In genomic region chr14:67187826-67188225, GRCh38 we compare ENCODE assay signal across 14 cellular contexts. TPM values are rescaled to one million over a fixed set of nuclear protein-coding genes. Genes with fewer than 3 reads are reported as not detected.
DNase-seq lines count a peak whose midpoint lies in the region; TF ChIP-seq lines count a peak whose summit lies in the region.
"Had no signal": no experiment of that assay in that cellular context is flagged by ENCODE, and none has a peak within 500 bp of the region (broad histone marks: within the 10 kb centered on the region; RNA-seq: fewer than 3 reads in every experiment).

No MANE protein-coding gene starts in this region.

- H3K4me3 ChIP-seq in cardiac fibroblast (replicated peaks in 1 of 2; ENCODE audit: low read depth in 2 of 2, low read length in 2 of 2) (no peak overlapping the region), retinal pigment epithelial cell (ENCODE audit: low read length) (no peak overlapping the region)
- H3K4me3 ChIP-seq: right atrium auricular region had no signal

- TF ChIP-seq CTCF in cardiac fibroblast (IDR thresholded peaks at IDR 0.05; ENCODE audit: low read depth, low read length) (no peak), retinal pigment epithelial cell (conservative IDR thresholded peaks at IDR 0.05; ENCODE audit: low read depth, low read length) (no peak)

- DNase-seq in H4 (ENCODE audit: low spot score) (peak; percentile 84), NCI-H226 (peak; percentile 93), cardiac fibroblast (ENCODE audit: low read depth in 2 of 2) (peak; percentile 32 to 69), retinal pigment epithelial cell (ENCODE audit: low read depth) (peak; percentile 92), NCI-H146 treated with DMSO at 0.1 percent for 48 hours (lab: John Stamatoyannopoulos, UW; ENCODE audit: unreplicated experiment) (no peak), foreskin melanocyte (no peak), C1 segment of cervical spinal cord (lab: John Stamatoyannopoulos, UW) (no peak), HuH-7.5 (ENCODE audit: low spot score) (no peak)
- DNase-seq: activated effector memory CD4-positive, alpha-beta T cell treated with Interleukin-2 at 50 U/mL for 16 hours; cortex of kidney; NCI-H2081; Right ventricle myocardium superior had no signal

RNA-seq across cellular contexts. Expression of gene GARIN2, which starts 1.4 kb away (rescaled TPM):
- not detected in 2 replicates for total RNA-seq in H4 (2014; rRNA removed; shearing (Covaris generic))
- total RNA-seq: mononuclear cell, right atrium auricular region had no signal

RNA-seq across cellular contexts. Expression of gene PALS1, which starts 53.4 kb away (rescaled TPM):
- total RNA-seq in H4 (2014; rRNA removed; shearing (Covaris generic)), result 20.4 and 24.2 TPM in 2 replicates

Comparison
In these comparisons a context has a peak if more than half of its experiments do, and no peak if none do; other contexts are left out.
1. DNase-seq: peak in H4 (single experiment), NCI-H226 (single experiment), cardiac fibroblast (2 of 2) and retinal pigment epithelial cell (single experiment); none in NCI-H146 treated with DMSO at 0.1 percent for 48 hours (single experiment), foreskin melanocyte (single experiment), C1 segment of cervical spinal cord (0 of 14) and HuH-7.5 (single experiment).